14 cellular contexts compared by ENCODE assay signal in the genomic region with DNA sequence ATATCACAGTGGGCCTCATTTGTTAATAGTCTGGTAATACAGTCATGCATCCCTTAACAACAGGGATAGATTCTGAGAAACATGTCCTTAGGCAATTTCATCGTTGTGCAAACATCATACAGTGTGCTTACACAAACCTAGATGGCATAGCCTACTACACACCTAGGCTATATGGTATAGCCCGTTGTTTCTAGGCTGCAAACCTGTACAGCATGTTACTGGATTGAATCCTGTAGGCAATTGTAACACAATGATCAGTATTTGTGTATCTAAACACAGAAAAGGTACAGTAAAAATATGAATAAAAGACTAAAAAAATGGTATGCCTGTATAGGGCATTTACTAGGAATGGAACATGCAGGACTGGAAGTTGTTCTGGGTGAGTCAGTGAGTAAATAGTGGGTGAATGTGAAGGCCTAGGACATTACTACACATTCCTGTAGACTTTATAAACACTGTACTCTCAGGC. TPM values are rescaled to one million over a fixed set of nuclear protein-coding genes. Genes with fewer than 3 reads are reported as not detected.
DNase-seq lines count a peak whose midpoint lies in the region; ATAC-seq and TF ChIP-seq lines count a peak whose summit lies in the region.
"Had no signal": no experiment of that assay in that cellular context is flagged by ENCODE, and none has a peak within 500 bp of the region (broad histone marks: within the 10 kb centered on the region; RNA-seq: fewer than 3 reads in every experiment).

No MANE protein-coding gene starts in this region.

- TF ChIP-seq CTCF in choroid plexus epithelial cell (conservative IDR thresholded peaks at IDR 0.05; ENCODE audit: low read depth, low read length) = no peak

- intact Hi-C loops in head of caudate nucleus (cut with DNase I) = no loop called here

- H3K4me3 ChIP-seq in choroid plexus epithelial cell (ENCODE audit: low read depth, low read length) = no peak overlapping the region
- H3K4me3 ChIP-seq: BLaER1 treated with 17β-estradiol and CSF1 and Interleukin-3, amounts not matched to agents 10 nM and 100 nM; stomach had no signal

- DNase-seq in EH (ENCODE audit: low read depth) = peak; percentile 82
- DNase-seq in NCI-H69 (lab: John Stamatoyannopoulos, UW) = peak; percentile 79
- peak; percentile 84 for DNase-seq in choroid plexus epithelial cell (ENCODE audit: low read depth)
- peak; percentile 49 to 62 for DNase-seq in lung microvascular endothelial cell (ENCODE audit: low read depth in 2 of 2)
- DNase-seq in head of caudate nucleus = no peak
- DNase-seq in DMS79 (lab: John Stamatoyannopoulos, UW) = no peak
- no peak for DNase-seq in T1000 (lab: John Stamatoyannopoulos, UW)
- DNase-seq: effector memory CD8-positive, alpha-beta T cell; NCI-H446; SIG-M5; stomach; WERI-Rb-1 had no signal

- no peak for ATAC-seq in GM19328 (IDR thresholded peaks at IDR 0.05; ENCODE audit: unreplicated experiment)
- ATAC-seq: effector memory CD8-positive, alpha-beta T cell had no signal

RNA-seq across cellular contexts. Expression of a gene that starts 12.0 kb away (rescaled TPM):
- 32.1 and 34.4 TPM in 2 replicates for total RNA-seq in lung microvascular endothelial cell

Comparison
In these comparisons a context has a peak if more than half of its experiments do, and no peak if none do; other contexts are left out.
1. DNase-seq: peak in EH (single experiment), NCI-H69 (single experiment), choroid plexus epithelial cell (single experiment) and lung microvascular endothelial cell (2 of 2); none in head of caudate nucleus (0 of 42), DMS79 (single experiment) and T1000 (single experiment).